ENCODE assay signal across 20 cellular contexts in genomic region chr7:49398730-49399129, GRCh38.
DNase-seq lines count a peak whose midpoint lies in the region; ATAC-seq lines count a peak whose summit lies in the region.
"Had no signal": no experiment of that assay in that cellular context is flagged by ENCODE, and none has a peak within 500 bp of the region (broad histone marks: within the 10 kb centered on the region; RNA-seq: fewer than 3 reads in every experiment).

No MANE protein-coding gene starts in this region.

- DNase-seq in DMS 273 treated with DMSO at 0.1 percent for 48 hours (lab: John Stamatoyannopoulos, UW) = peak; percentile 20
- DNase-seq in HT1080 (ENCODE audit: low read depth) = peak; percentile 83
- peak; percentile 69 for DNase-seq in SW480 (ENCODE audit: low spot score)
- peak; percentile 85 for DNase-seq in islet precursor cell
- DNase-seq in SKM-1 (lab: John Stamatoyannopoulos, UW; ENCODE audit: unreplicated experiment) = no peak
- no peak for DNase-seq in putamen (ENCODE audit: low spot score)
- DNase-seq in dermis blood vessel endothelial cell = no peak
- DNase-seq: activated CD4-positive, alpha-beta memory T cell treated with anti-CD3 and anti-CD28 coated beads, Interleukin-2, amount 10 ng/mL, durations not matched to agents 7 days and 5 days; BE2C; body of pancreas; effector CD4-positive, alpha-beta T cell; immature natural killer cell; NCI-H146; NCI-H510A; SIG-M5; stimulated activated CD4-positive, alpha-beta T cell treated with anti-CD3 and anti-CD28 coated beads, Interleukin-1b, Interleukin-23, amount 100 ng/mL, for 48 hours; stimulated activated CD8-positive, alpha-beta memory T cell treated with anti-CD3 and anti-CD28 coated beads, Interleukin-4, amount 100 ng/mL, for 48 hours; transverse colon had no signal

- no peak for ATAC-seq in GM19395 (IDR thresholded peaks at IDR 0.05; ENCODE audit: unreplicated experiment)
- ATAC-seq: body of pancreas, GM12878 had no signal

Comparison
In these comparisons a context has a peak if more than half of its experiments do, and no peak if none do; other contexts are left out.
1. DNase-seq: peak in DMS 273 treated with DMSO at 0.1 percent for 48 hours (single experiment), HT1080 (single experiment), SW480 (single experiment) and islet precursor cell (single experiment); none in SKM-1 (single experiment), putamen (single experiment) and dermis blood vessel endothelial cell (single experiment).